In genomic region chr15:61122624-61123375, GRCh38 we compare ENCODE assay signal across 18 cellular contexts.
"Had no signal": no experiment of that assay in that cellular context is flagged by ENCODE, and none has a peak within 500 bp of the region (broad histone marks: within the 10 kb centered on the region; RNA-seq: fewer than 3 reads in every experiment).

No MANE protein-coding gene starts in this region.

- H3K27me3 ChIP-seq: gastroesophageal sphincter, ovary, right atrium auricular region, sigmoid colon had no signal

- H3K4me2 ChIP-seq: smooth muscle cell had no signal

- H3K27ac ChIP-seq: coronary artery, gastroesophageal sphincter, ovary, right atrium auricular region, sigmoid colon had no signal

- H3K36me3 ChIP-seq: gastroesophageal sphincter, ovary, right atrium auricular region, sigmoid colon had no signal

- H3K9me3 ChIP-seq: gastroesophageal sphincter, ovary, right atrium auricular region, sigmoid colon had no signal

- H3K36me3 Mint-ChIP-seq: naive thymus-derived CD4-positive, alpha-beta T cell had no signal

- H3K4me3 ChIP-seq: coronary artery, gastroesophageal sphincter, lung, ovary, right atrium auricular region, sigmoid colon, smooth muscle cell had no signal

- ATAC-seq: esophagus mucosa; gastroesophageal sphincter; left colon; left ventricle myocardium superior; naive thymus-derived CD4-positive, alpha-beta T cell had no signal

- H3K27ac Mint-ChIP-seq: naive thymus-derived CD4-positive, alpha-beta T cell had no signal

- H3K4me3 Mint-ChIP-seq: naive thymus-derived CD4-positive, alpha-beta T cell had no signal

- H3K4me1 Mint-ChIP-seq: naive thymus-derived CD4-positive, alpha-beta T cell had no signal

- DNase-seq: effector CD8-positive, alpha-beta T cell; glutamatergic neuron; kidney; left colon; left ventricle myocardium superior; mesenchymal stem cell; naive thymus-derived CD4-positive, alpha-beta T cell; ovary; sigmoid colon; stimulated activated CD4-positive, alpha-beta T cell treated with anti-CD3 and anti-CD28 coated beads, Interleukin-2, amount 100 ng/mL, for 48 hours; stimulated activated naive CD4-positive, alpha-beta T cell treated with Interleukin-2 at 50 U/mL for 16 hours; trophoblast cell had no signal
